Comparison of ENCODE assay signal across 1 cellular context in the genomic region with DNA sequence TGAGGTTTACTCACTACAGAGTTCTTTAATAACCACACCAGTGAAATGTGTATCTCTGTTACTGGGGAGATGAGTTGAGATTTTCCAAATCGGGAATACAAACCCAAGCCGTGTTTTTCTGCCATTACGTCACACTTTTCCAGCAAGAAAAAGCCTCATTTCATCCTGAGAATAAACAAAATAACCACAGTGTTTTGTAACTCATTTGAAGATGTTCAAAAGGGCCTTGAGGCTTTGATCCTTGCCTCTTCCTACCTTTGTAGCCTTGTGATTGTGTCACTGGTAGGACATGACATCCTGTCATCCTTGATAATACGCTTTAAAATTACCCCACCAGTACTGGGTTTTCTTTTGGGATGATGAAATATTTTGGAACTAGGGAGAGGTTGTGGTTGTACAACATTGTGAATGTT.
TF ChIP-seq lines count a peak whose summit lies in the region.

No MANE protein-coding gene starts in this region.

TF ChIP-seq in A549, 52 proteins besides CTCF, POLR2A, EP300 and RAD21 (continued from another document):
- TF ChIP-seq, protein P1, sequence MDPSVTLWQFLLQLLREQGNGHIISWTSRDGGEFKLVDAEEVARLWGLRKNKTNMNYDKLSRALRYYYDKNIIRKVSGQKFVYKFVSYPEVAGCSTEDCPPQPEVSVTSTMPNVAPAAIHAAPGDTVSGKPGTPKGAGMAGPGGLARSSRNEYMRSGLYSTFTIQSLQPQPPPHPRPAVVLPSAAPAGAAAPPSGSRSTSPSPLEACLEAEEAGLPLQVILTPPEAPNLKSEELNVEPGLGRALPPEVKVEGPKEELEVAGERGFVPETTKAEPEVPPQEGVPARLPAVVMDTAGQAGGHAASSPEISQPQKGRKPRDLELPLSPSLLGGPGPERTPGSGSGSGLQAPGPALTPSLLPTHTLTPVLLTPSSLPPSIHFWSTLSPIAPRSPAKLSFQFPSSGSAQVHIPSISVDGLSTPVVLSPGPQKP (IDR thresholded peaks at IDR 0.05; ENCODE audit: low read depth, low read length) = no peak
- no peak for TF ChIP-seq CEBPB (IDR thresholded peaks at IDR 0.05)
- no peak for TF ChIP-seq RARB (CRISPR knock-in tag; IDR thresholded peaks at IDR 0.05)
- no peak for TF ChIP-seq RFX5 (IDR thresholded peaks at IDR 0.05)
